ENCODE assay signal across 19 cellular contexts in the genomic region with DNA sequence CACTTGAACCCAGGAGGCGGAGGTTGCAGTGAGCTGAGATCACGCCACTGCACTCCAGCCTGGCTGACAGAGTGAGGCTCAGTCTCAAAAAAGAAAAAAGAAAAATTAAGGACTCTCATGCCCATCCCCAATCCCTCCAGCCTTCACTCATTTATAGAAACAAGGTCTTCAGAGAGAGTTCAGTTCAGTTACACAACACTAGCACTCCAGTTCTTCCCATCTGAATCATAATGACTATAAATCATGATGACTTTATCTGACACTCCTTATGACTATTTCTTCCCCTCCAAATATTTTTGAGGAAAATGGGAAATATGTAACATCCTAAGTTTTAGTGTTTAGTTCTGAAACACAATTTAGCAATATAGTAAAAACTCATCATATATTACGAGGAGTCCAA.
"Had no signal": no experiment of that assay in that cellular context is flagged by ENCODE, and none has a peak within 500 bp of the region (broad histone marks: within the 10 kb centered on the region; RNA-seq: fewer than 3 reads in every experiment).

No MANE protein-coding gene starts in this region.

- H3K4me3 ChIP-seq: dorsolateral prefrontal cortex, esophagus squamous epithelium, hepatocyte, mucosa of descending colon, testis, tibial nerve, upper lobe of right lung had no signal

- H2AFZ ChIP-seq: hepatocyte had no signal

- H3K4me2 ChIP-seq: hepatocyte had no signal

- H3K4me3 Mint-ChIP-seq: naive thymus-derived CD8-positive, alpha-beta T cell; stimulated activated naive B cell treated with anti-CD40 and anti-IgM and Interleukin-4, amounts not matched to agents 10 μg/mL and 1 μg/mL and 100 μg/mL, for 72 hours; stimulated activated naive CD8-positive, alpha-beta T cell treated with anti-CD3 and anti-CD28 coated beads, Interleukin-15, amount 100 ng/mL, for 72 hours had no signal

- H3K27ac ChIP-seq: dorsolateral prefrontal cortex, esophagus squamous epithelium, hepatocyte, neutrophil, testis, tibial nerve, upper lobe of right lung had no signal

- H3K36me3 ChIP-seq: esophagus squamous epithelium, neutrophil, tibial nerve, upper lobe of right lung had no signal

- H3K4me1 ChIP-seq: testis, upper lobe of right lung had no signal

- H3K36me3 Mint-ChIP-seq: naive thymus-derived CD8-positive, alpha-beta T cell had no signal

- H3K4me1 Mint-ChIP-seq: naive thymus-derived CD8-positive, alpha-beta T cell had no signal

- H3K27ac Mint-ChIP-seq: naive thymus-derived CD8-positive, alpha-beta T cell; stimulated activated naive B cell treated with anti-CD40 and anti-IgM and Interleukin-4, amounts not matched to agents 10 μg/mL and 1 μg/mL and 100 μg/mL, for 72 hours; stimulated activated naive CD8-positive, alpha-beta T cell treated with anti-CD3 and anti-CD28 coated beads, Interleukin-15, amount 100 ng/mL, for 72 hours had no signal

- ATAC-seq: mucosa of descending colon; naive thymus-derived CD8-positive, alpha-beta T cell; sciatic nerve; stimulated activated naive B cell treated with anti-CD40 and anti-IgM and Interleukin-4, amounts not matched to agents 10 μg/mL and 1 μg/mL and 100 μg/mL, for 72 hours; stimulated activated naive CD8-positive, alpha-beta T cell treated with anti-CD3 and anti-CD28 coated beads, Interleukin-15, amount 100 ng/mL, for 72 hours; upper lobe of right lung had no signal

- H3K9me3 ChIP-seq: esophagus squamous epithelium, mucosa of descending colon, neutrophil, testis, tibial nerve, upper lobe of right lung had no signal

- DNase-seq: cortex of kidney; dorsolateral prefrontal cortex; effector CD8-positive, alpha-beta T cell; esophagus squamous epithelium; foreskin fibroblast; head of caudate nucleus; mucosa of descending colon; naive thymus-derived CD8-positive, alpha-beta T cell; posterior cingulate gyrus; stimulated activated CD4-positive, alpha-beta T cell treated with anti-CD3 and anti-CD28 coated beads, Interleukin-2, amount 100 ng/mL, for 24 hours; stimulated activated CD4-positive, alpha-beta T cell treated with anti-CD3 and anti-CD28 coated beads, Interleukin-4, amount 100 ng/mL, for 4 hours; stimulated activated naive B cell treated with anti-CD40 and anti-IgM and Interleukin-4, amounts not matched to agents 10 μg/mL and 1 μg/mL and 100 μg/mL, for 72 hours; stimulated activated naive CD8-positive, alpha-beta T cell treated with anti-CD3 and anti-CD28 coated beads, Interleukin-15, amount 100 ng/mL, for 72 hours; testis; upper lobe of right lung had no signal

- H3K79me2 ChIP-seq: hepatocyte had no signal

- H3K27me3 ChIP-seq: esophagus squamous epithelium, hepatocyte, neutrophil, testis, tibial nerve, upper lobe of right lung had no signal
